Comparison of ENCODE assay signal across 1 cellular context in the genomic region with DNA sequence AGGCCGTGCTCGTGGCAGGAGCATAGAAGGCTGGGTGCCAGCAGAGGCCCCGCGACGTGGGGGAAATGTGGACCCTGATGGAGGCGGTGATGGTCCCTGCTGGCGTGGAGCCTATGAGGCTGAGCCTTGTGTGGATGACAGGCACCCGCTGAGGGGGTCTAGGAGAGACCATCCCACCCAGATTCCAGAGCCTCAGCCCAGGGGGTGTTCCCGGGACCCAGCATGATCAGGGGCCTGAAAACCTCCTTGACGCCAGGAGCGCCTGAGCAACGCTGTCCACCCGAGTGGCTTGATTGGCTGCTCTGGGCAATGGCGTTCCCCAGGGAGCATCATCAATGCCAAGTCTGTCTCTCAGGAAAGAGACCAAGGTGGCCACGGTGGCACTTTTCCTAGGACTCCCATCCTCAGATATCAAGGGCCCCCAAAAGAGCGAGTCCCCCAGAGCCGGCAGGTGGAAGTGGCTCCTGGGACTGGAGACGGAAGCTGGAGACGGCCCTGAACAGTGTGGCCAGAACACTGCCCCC.
TF ChIP-seq lines count a peak whose summit lies in the region.

No MANE protein-coding gene starts in this region.

TF ChIP-seq in A549, 52 proteins besides CTCF, POLR2A, EP300 and RAD21:
- no peak for TF ChIP-seq KDM5A (IDR thresholded peaks at IDR 0.05)
- TF ChIP-seq FOSL2 (IDR thresholded peaks at IDR 0.05), result no peak
- no peak for TF ChIP-seq FOSL2 (CRISPR knock-in tag; IDR thresholded peaks at IDR 0.05)
- TF ChIP-seq ZFP36 (IDR thresholded peaks at IDR 0.05; ENCODE audit: borderline replicate concordance, partially characterized antibody), result no peak
- no peak for TF ChIP-seq RARB (CRISPR knock-in tag; IDR thresholded peaks at IDR 0.05)
- TF ChIP-seq FOSB (CRISPR knock-in tag; IDR thresholded peaks at IDR 0.05), result no peak
- no peak for TF ChIP-seq MYC (IDR thresholded peaks at IDR 0.05; ENCODE audit: borderline replicate concordance, low read length)
- no peak for TF ChIP-seq CHD4 (IDR thresholded peaks at IDR 0.05; ENCODE audit: borderline replicate concordance)
- TF ChIP-seq HOXA7 (CRISPR knock-in tag; IDR thresholded peaks at IDR 0.05), result no peak
- TF ChIP-seq PHF8 (IDR thresholded peaks at IDR 0.05; ENCODE audit: borderline replicate concordance, low read depth), result no peak
- no peak for TF ChIP-seq MAFK (IDR thresholded peaks at IDR 0.05; ENCODE audit: partially characterized antibody)
- TF ChIP-seq, protein P1, sequence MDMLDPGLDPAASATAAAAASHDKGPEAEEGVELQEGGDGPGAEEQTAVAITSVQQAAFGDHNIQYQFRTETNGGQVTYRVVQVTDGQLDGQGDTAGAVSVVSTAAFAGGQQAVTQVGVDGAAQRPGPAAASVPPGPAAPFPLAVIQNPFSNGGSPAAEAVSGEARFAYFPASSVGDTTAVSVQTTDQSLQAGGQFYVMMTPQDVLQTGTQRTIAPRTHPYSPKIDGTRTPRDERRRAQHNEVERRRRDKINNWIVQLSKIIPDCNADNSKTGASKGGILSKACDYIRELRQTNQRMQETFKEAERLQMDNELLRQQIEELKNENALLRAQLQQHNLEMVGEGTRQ (IDR thresholded peaks at IDR 0.05), result no peak
- no peak for TF ChIP-seq TFCP2L1 (CRISPR knock-in tag; IDR thresholded peaks at IDR 0.05)
- no peak for TF ChIP-seq ZC3H11A (IDR thresholded peaks at IDR 0.05)
- TF ChIP-seq, protein P2, sequence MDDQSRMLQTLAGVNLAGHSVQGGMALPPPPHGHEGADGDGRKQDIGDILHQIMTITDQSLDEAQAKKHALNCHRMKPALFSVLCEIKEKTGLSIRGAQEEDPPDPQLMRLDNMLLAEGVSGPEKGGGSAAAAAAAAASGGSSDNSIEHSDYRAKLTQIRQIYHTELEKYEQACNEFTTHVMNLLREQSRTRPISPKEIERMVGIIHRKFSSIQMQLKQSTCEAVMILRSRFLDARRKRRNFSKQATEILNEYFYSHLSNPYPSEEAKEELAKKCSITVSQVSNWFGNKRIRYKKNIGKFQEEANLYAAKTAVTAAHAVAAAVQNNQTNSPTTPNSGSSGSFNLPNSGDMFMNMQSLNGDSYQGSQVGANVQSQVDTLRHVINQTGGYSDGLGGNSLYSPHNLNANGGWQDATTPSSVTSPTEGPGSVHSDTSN (IDR thresholded peaks at IDR 0.05), result no peak
- TF ChIP-seq, protein P3, sequence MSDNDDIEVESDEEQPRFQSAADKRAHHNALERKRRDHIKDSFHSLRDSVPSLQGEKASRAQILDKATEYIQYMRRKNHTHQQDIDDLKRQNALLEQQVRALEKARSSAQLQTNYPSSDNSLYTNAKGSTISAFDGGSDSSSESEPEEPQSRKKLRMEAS (IDR thresholded peaks at IDR 0.05), result no peak
- no peak for TF ChIP-seq GATA3 (IDR thresholded peaks at IDR 0.05; ENCODE audit: borderline replicate concordance)
- TF ChIP-seq TP53 (CRISPR knock-in tag; IDR thresholded peaks at IDR 0.05), result no peak
